Comparison of ENCODE assay signal across 17 cellular contexts in genomic region chr14:77812028-77812427, GRCh38. TPM values are rescaled to one million over a fixed set of nuclear protein-coding genes. Genes with fewer than 3 reads are reported as not detected.
DNase-seq lines count a peak whose midpoint lies in the region; ATAC-seq and TF ChIP-seq lines count a peak whose summit lies in the region.
"Had no signal": no experiment of that assay in that cellular context is flagged by ENCODE, and none has a peak within 500 bp of the region (broad histone marks: within the 10 kb centered on the region; RNA-seq: fewer than 3 reads in every experiment).

No MANE protein-coding gene starts in this region.

- CTCF ChIA-PET in activated CD4-positive, alpha-beta T cell treated with anti-CD3 and anti-CD28 coated beads, Interleukin-2, amount 10 ng/mL, durations not matched to agents 7 days and 5 days (lab: Charles Lee) = no interaction called here

- no peak overlapping the region for H3K4me3 Mint-ChIP-seq in activated CD4-positive, alpha-beta T cell treated with anti-CD3 and anti-CD28 coated beads, Interleukin-2, amount 10 ng/mL, durations not matched to agents 7 days and 5 days
- no peak overlapping the region for H3K4me3 Mint-ChIP-seq in stimulated activated memory B cell treated with anti-CD40 and anti-IgM and Interleukin-4, amounts not matched to agents 10 μg/mL and 1 μg/mL and 100 μg/mL, for 72 hours
- H3K4me3 Mint-ChIP-seq in T-helper 17 cell (no peak overlapping the region), immature natural killer cell (no peak overlapping the region)
- H3K4me3 Mint-ChIP-seq: activated naive CD4-positive, alpha-beta T cell treated with anti-CD3 and anti-CD28 coated beads for 36 hours; nephron progenitor cell had no signal

- no peak for TF ChIP-seq POLR2A in gastroesophageal sphincter (IDR thresholded peaks at IDR 0.05)

- no peaks in the 10 kb centered on the region for H3K27me3 Mint-ChIP-seq in activated CD4-positive, alpha-beta T cell treated with anti-CD3 and anti-CD28 coated beads, Interleukin-2, amount 10 ng/mL, durations not matched to agents 7 days and 5 days
- H3K27me3 Mint-ChIP-seq in stimulated activated memory B cell treated with anti-CD40 and anti-IgM and Interleukin-4, amounts not matched to agents 10 μg/mL and 1 μg/mL and 100 μg/mL, for 72 hours = no peaks in the 10 kb centered on the region
- H3K27me3 Mint-ChIP-seq in T-helper 17 cell (no peaks in the 10 kb centered on the region), immature natural killer cell (ENCODE audit: low read depth in 3 of 3) (no peaks in the 10 kb centered on the region)

- H3K27ac Mint-ChIP-seq in activated CD4-positive, alpha-beta T cell treated with anti-CD3 and anti-CD28 coated beads, Interleukin-2, amount 10 ng/mL, durations not matched to agents 7 days and 5 days = peak overlapping the region; percentile 11
- no peak overlapping the region for H3K27ac Mint-ChIP-seq in stimulated activated memory B cell treated with anti-CD40 and anti-IgM and Interleukin-4, amounts not matched to agents 10 μg/mL and 1 μg/mL and 100 μg/mL, for 72 hours
- H3K27ac Mint-ChIP-seq in T-helper 17 cell (no peak overlapping the region), immature natural killer cell (no peak overlapping the region)
- H3K27ac Mint-ChIP-seq: activated naive CD4-positive, alpha-beta T cell treated with anti-CD3 and anti-CD28 coated beads for 36 hours; nephron progenitor cell had no signal

- DNase-seq in activated CD4-positive, alpha-beta T cell treated with anti-CD3 and anti-CD28 coated beads, Interleukin-2, amount 10 ng/mL, durations not matched to agents 7 days and 5 days = no peak
- no peak for DNase-seq in activated CD4-positive, alpha-beta T cell treated with anti-CD3 and anti-CD28 coated beads, Interleukin-2, amount 50 U/mL, for 4 hours
- DNase-seq in T-helper 17 cell (no peak), immature natural killer cell (no peak)
- DNase-seq: activated CD4-positive, alpha-beta T cell treated with anti-CD3 and anti-CD28 coated beads for 4 hours; activated naive CD4-positive, alpha-beta T cell treated with anti-CD3 and anti-CD28 coated beads for 36 hours; hippocampal formation; nephron progenitor cell; SK-N-SH had no signal

- peak; percentile 78 for ATAC-seq in HG02588 (IDR thresholded peaks at IDR 0.05; ENCODE audit: unreplicated experiment)
- ATAC-seq in HG03175 (IDR thresholded peaks at IDR 0.05; ENCODE audit: unreplicated experiment) = peak; percentile 47
- ATAC-seq in stimulated activated memory B cell treated with anti-CD40 and anti-IgM and Interleukin-4, amounts not matched to agents 10 μg/mL and 1 μg/mL and 100 μg/mL, for 72 hours = peak; percentile 50
- no peak for ATAC-seq in gastroesophageal sphincter
- ATAC-seq in T-helper 17 cell = no peak

- no peaks in the 10 kb centered on the region for H3K36me3 Mint-ChIP-seq in activated CD4-positive, alpha-beta T cell treated with anti-CD3 and anti-CD28 coated beads, Interleukin-2, amount 10 ng/mL, durations not matched to agents 7 days and 5 days (ENCODE audit: low read depth)
- H3K36me3 Mint-ChIP-seq in stimulated activated memory B cell treated with anti-CD40 and anti-IgM and Interleukin-4, amounts not matched to agents 10 μg/mL and 1 μg/mL and 100 μg/mL, for 72 hours = peaks cover 5% of the 10 kb centered on the region
- H3K36me3 Mint-ChIP-seq in T-helper 17 cell (ENCODE audit: low read depth) (peaks cover 3% of the 10 kb centered on the region), immature natural killer cell (peaks cover 0 to 10% (median 0%) of the 10 kb centered on the region in 3 donors)

- no peak for TF ChIP-seq CTCF in gastroesophageal sphincter (IDR thresholded peaks at IDR 0.05)

- no peaks in the 10 kb centered on the region for H3K4me1 ChIP-seq in gastroesophageal sphincter
- H3K4me1 ChIP-seq: ascending aorta had no signal

- H3K9me3 ChIP-seq in gastroesophageal sphincter (no peaks in the 10 kb centered on the region), T-helper 17 cell (ENCODE audit: control insufficient read depth, low read length, poor library complexity, severe bottlenecking) (no peaks in the 10 kb centered on the region)
- H3K9me3 ChIP-seq: ascending aorta, SK-N-SH, thoracic aorta had no signal

- 83 to 94% methylated on average over 2 of the region's 2 CpGs for WGBS in gastroesophageal sphincter (ENCODE audit: low coverage in 1 of 2), 2 donors

- no peaks in the 10 kb centered on the region for H3K9me3 Mint-ChIP-seq in activated CD4-positive, alpha-beta T cell treated with anti-CD3 and anti-CD28 coated beads, Interleukin-2, amount 10 ng/mL, durations not matched to agents 7 days and 5 days
- no peaks in the 10 kb centered on the region for H3K9me3 Mint-ChIP-seq in stimulated activated memory B cell treated with anti-CD40 and anti-IgM and Interleukin-4, amounts not matched to agents 10 μg/mL and 1 μg/mL and 100 μg/mL, for 72 hours
- H3K9me3 Mint-ChIP-seq in immature natural killer cell = no peaks in the 10 kb centered on the region
- H3K9me3 Mint-ChIP-seq: activated naive CD4-positive, alpha-beta T cell treated with anti-CD3 and anti-CD28 coated beads for 36 hours; nephron progenitor cell had no signal

- H3K36me3 ChIP-seq in gastroesophageal sphincter = no peaks in the 10 kb centered on the region
- H3K36me3 ChIP-seq: ascending aorta, thoracic aorta had no signal

- POLR2A ChIA-PET in activated CD4-positive, alpha-beta T cell treated with anti-CD3 and anti-CD28 coated beads, Interleukin-2, amount 10 ng/mL, durations not matched to agents 7 days and 5 days (lab: Charles Lee) = no interaction called here

- TF ChIP-seq EP300 in gastroesophageal sphincter (IDR thresholded peaks at IDR 0.05) = no peak

- H3K4me1 Mint-ChIP-seq in activated CD4-positive, alpha-beta T cell treated with anti-CD3 and anti-CD28 coated beads, Interleukin-2, amount 10 ng/mL, durations not matched to agents 7 days and 5 days = peaks cover 19% of the 10 kb centered on the region
- H3K4me1 Mint-ChIP-seq in stimulated activated memory B cell treated with anti-CD40 and anti-IgM and Interleukin-4, amounts not matched to agents 10 μg/mL and 1 μg/mL and 100 μg/mL, for 72 hours = peaks cover 6% of the 10 kb centered on the region
- H3K4me1 Mint-ChIP-seq in T-helper 17 cell (peaks cover 7% of the 10 kb centered on the region), immature natural killer cell (no peaks in the 10 kb centered on the region)
- H3K4me1 Mint-ChIP-seq: nephron progenitor cell had no signal

- no peaks in the 10 kb centered on the region for H3K27me3 ChIP-seq in gastroesophageal sphincter
- H3K27me3 ChIP-seq: ascending aorta had no signal

- H3K27ac ChIP-seq in gastroesophageal sphincter = no peak overlapping the region
- H3K27ac ChIP-seq: 22Rv1, ascending aorta, thoracic aorta had no signal

- H3K4me3 ChIP-seq in gastroesophageal sphincter = no peak overlapping the region
- H3K4me3 ChIP-seq: ascending aorta, smooth muscle cell, thoracic aorta had no signal

RNA-seq across cellular contexts. Expression of gene ADCK1, which starts 12.1 kb away (rescaled TPM):
- total RNA-seq in activated CD4-positive, alpha-beta T cell treated with anti-CD3 and anti-CD28 coated beads, Interleukin-2, amount 10 ng/mL, durations not matched to agents 7 days and 5 days = 1 to 10 TPM; 6.7 to 7.7 TPM
- total RNA-seq in gastroesophageal sphincter = 10 to 100 TPM in 1 of 4 donors, 1 to 10 TPM in 3; 3.8 to 11.1 (median 6.8) TPM
- 1 to 10 TPM; 4.7 to 5.1 TPM for total RNA-seq in T-helper 17 cell
- polyA plus RNA-seq in immature natural killer cell = 10 to 100 TPM in 1 of 3 donors, 1 to 10 TPM in 2; 3.8 to 14.7 (median 8.7) TPM

RNA-seq across cellular contexts. Expression of gene SNW1, which starts 51.1 kb away (rescaled TPM):
- 100 to 1,000 TPM; 114 to 115 TPM for total RNA-seq in activated CD4-positive, alpha-beta T cell treated with anti-CD3 and anti-CD28 coated beads, Interleukin-2, amount 10 ng/mL, durations not matched to agents 7 days and 5 days
- total RNA-seq in gastroesophageal sphincter = 10 to 100 TPM; 43.7 to 70.5 (median 49.4) TPM
- total RNA-seq in T-helper 17 cell = 10 to 100 TPM; 90.6 to 92.2 TPM
- 10 to 100 TPM; 57.0 to 82.9 (median 57.0) TPM for polyA plus RNA-seq in immature natural killer cell

Comparison
In these comparisons a context has a peak if more than half of its experiments do, and no peak if none do; other contexts are left out.
1. ATAC-seq: peak in HG02588 (single experiment), HG03175 (single experiment) and stimulated activated memory B cell treated with anti-CD40 and anti-IgM and Interleukin-4, amounts not matched to agents 10 μg/mL and 1 μg/mL and 100 μg/mL, for 72 hours (single experiment); none in gastroesophageal sphincter (single experiment) and T-helper 17 cell (single experiment).